Comparison of ENCODE assay signal across 9 cellular contexts in genomic region chr19:47111081-47111589, GRCh38. TPM values are rescaled to one million over a fixed set of nuclear protein-coding genes. Genes with fewer than 3 reads are reported as not detected.
A peak's percentile ranks its signal among the peaks of the same experiment; 100 is the strongest.
DNase-seq lines count a peak whose midpoint lies in the region; ATAC-seq, FAIRE-seq and TF ChIP-seq lines count a peak whose summit lies in the region.
"Had no signal": no experiment of that assay in that cellular context is flagged by ENCODE, and none has a peak within 500 bp of the region (broad histone marks: within the 10 kb centered on the region; RNA-seq: fewer than 3 reads in every experiment).

No MANE protein-coding gene starts in this region.

- WGBS in lung, 2 donors, result 0 to 1% methylated on average over 30 of the region's 30 CpGs

- no peaks in the 10 kb centered on the region for H3K9me3 ChIP-seq in lung (ENCODE audit: control insufficient read depth in 2 of 2, insufficient read depth in 1 of 2, low read length in 1 of 2)

- H3K36me3 ChIP-seq in lung (ENCODE audit: control insufficient read depth in 2 of 2, insufficient read depth in 2 of 2, low read length in 2 of 2), result no peaks in the 10 kb centered on the region

- FAIRE-seq in urothelium cell line (lab: Jason Lieb, UNC), result no peak
- FAIRE-seq: endometrium had no signal

- DNase-seq in DMS153 treated with DMSO at 0.1 percent for 48 hours (lab: John Stamatoyannopoulos, UW; ENCODE audit: unreplicated experiment) (peak; percentile 5), DMS153 (lab: John Stamatoyannopoulos, UW) (no peak), T-helper 22 cell (ENCODE audit: low read depth) (peak; percentile 38), caudate nucleus (lab: John Stamatoyannopoulos, UW) (peak in 17 of 61 donors; percentile 14 to 61 (median 35)), lung (ENCODE audit: low spot score) (peak; percentile 41), urothelium cell line (ENCODE audit: low spot score) (no peak), DMS114 treated with DMSO at 0.1 percent for 48 hours (lab: John Stamatoyannopoulos, UW; ENCODE audit: unreplicated experiment) (no peak)
- peak; percentile 50 for DNase-seq in stimulated activated naive CD4-positive, alpha-beta T cell treated with Interleukin-2 at 50 U/mL for 16 hours (lab: John Stamatoyannopoulos, UW)

- TF ChIP-seq CTCF in lung (IDR thresholded peaks at IDR 0.05; ENCODE audit: control extremely low read depth, extremely low read depth), result no peak

- H3K27ac ChIP-seq in caudate nucleus (ENCODE audit: low read depth, low read length) (peak overlapping the region; percentile 99), lung (ENCODE audit: low read depth in 1 of 2, low read length in 1 of 2) (peak overlapping the region; percentile 100)

- peaks cover 3 to 19% of the 10 kb centered on the region in 2 donors for H3K4me1 ChIP-seq in lung (ENCODE audit: control insufficient read depth in 2 of 2, insufficient read depth in 2 of 2, low read length in 2 of 2)

- no peak for ATAC-seq in lung (ENCODE audit: insufficient read depth, low FRiP score)

- H3K4me3 ChIP-seq in lung, result peak overlapping the region; percentile 94

- no peaks in the 10 kb centered on the region for H3K27me3 ChIP-seq in lung (ENCODE audit: control insufficient read depth, insufficient read depth)

RNA-seq across cellular contexts. Expression of gene ZC3H4, which starts 2.4 kb away (rescaled TPM):
- total RNA-seq in lung, result 10 to 100 TPM; 19.4 to 51.6 TPM
- polyA plus RNA-seq in lung, result 10 to 100 TPM; 12.2 to 13.1 TPM

RNA-seq across cellular contexts. Expression of gene SAE1, which starts 19.5 kb away (rescaled TPM):
- 10 to 100 TPM; 55.9 TPM for total RNA-seq in lung
- polyA plus RNA-seq in lung, result 10 to 100 TPM; 28.6 to 58.1 TPM

Comparison
In these comparisons a context has a peak if more than half of its experiments do, and no peak if none do; other contexts are left out.
1. DNase-seq: peak in DMS153 treated with DMSO at 0.1 percent for 48 hours (single experiment), T-helper 22 cell (single experiment), lung (single experiment) and stimulated activated naive CD4-positive, alpha-beta T cell treated with Interleukin-2 at 50 U/mL for 16 hours (single experiment); none in DMS153 (single experiment), urothelium cell line (single experiment) and DMS114 treated with DMSO at 0.1 percent for 48 hours (single experiment).